Comparison of ENCODE assay signal across 8 cellular contexts in genomic region chr7:105098863-105099515, GRCh38.
DNase-seq lines count a peak whose midpoint lies in the region; ATAC-seq and TF ChIP-seq lines count a peak whose summit lies in the region.

No MANE protein-coding gene starts in this region.

- H3K27ac ChIP-seq in osteoblast (ENCODE audit: low read depth, low read length): no peak overlapping the region

- H3K4me3 ChIP-seq in epithelial cell of esophagus (ENCODE audit: low read length): no peak overlapping the region
- H3K4me3 ChIP-seq in osteoblast (ENCODE audit: insufficient read depth, low read length): no peak overlapping the region

- H3K4me2 ChIP-seq in osteoblast (ENCODE audit: insufficient read depth, low read length): no peak overlapping the region

- peaks cover 57% of the 10 kb centered on the region for H3K36me3 ChIP-seq in osteoblast (ENCODE audit: insufficient read depth, low read length)

- TF ChIP-seq CTCF in GM13976 (IDR thresholded peaks at IDR 0.05; ENCODE audit: borderline replicate concordance, control extremely low read depth, extremely low read depth, insufficient read depth, missing control alignments): no peak
- TF ChIP-seq CTCF in epithelial cell of esophagus (IDR thresholded peaks at IDR 0.05; ENCODE audit: insufficient read depth, low read depth, low read length, missing control alignments): no peak
- no peak for TF ChIP-seq CTCF in osteoblast (IDR thresholded peaks at IDR 0.05; ENCODE audit: extremely low read depth, low read depth, low read length)

- peak; percentile 67 for ATAC-seq in GM21381 (IDR thresholded peaks at IDR 0.05; ENCODE audit: unreplicated experiment)
- ATAC-seq in HG03521 (IDR thresholded peaks at IDR 0.05; ENCODE audit: unreplicated experiment): peak; percentile 57

- H2AFZ ChIP-seq in osteoblast (ENCODE audit: low read length): no peak overlapping the region

- peaks cover 48% of the 10 kb centered on the region for H3K79me2 ChIP-seq in osteoblast (ENCODE audit: insufficient read depth, low read length)

- H4K20me1 ChIP-seq in osteoblast (ENCODE audit: insufficient read depth, low read length): no peaks in the 10 kb centered on the region

- no peaks in the 10 kb centered on the region for H3K27me3 ChIP-seq in osteoblast (ENCODE audit: insufficient read depth, low read length)

- H3K9me3 ChIP-seq in osteoblast (ENCODE audit: low read depth, low read length): no peaks in the 10 kb centered on the region

- peaks cover 25% of the 10 kb centered on the region for H3K4me1 ChIP-seq in osteoblast (ENCODE audit: insufficient read depth, low read length)

- peak; percentile 32 for DNase-seq in GM13976 (ENCODE audit: low spot score)
- DNase-seq in epithelial cell of esophagus (ENCODE audit: low read depth): peak; percentile 76
- no peak for DNase-seq in islet precursor cell
- DNase-seq in osteoblast (ENCODE audit: insufficient read length, low spot score, missing footprints): no peak
- no peak for DNase-seq in LoVo (ENCODE audit: low spot score)
- no peak for DNase-seq in NCI-H1048 (lab: John Stamatoyannopoulos, UW)

- in situ Hi-C loops in GM13976 (cut with MboI; ENCODE audit: low sequenced_read_pairs, unreplicated experiment): no loop called here

Comparison
In these comparisons a context has a peak if more than half of its experiments do, and no peak if none do; other contexts are left out.
1. DNase-seq: peak in GM13976 (single experiment) and epithelial cell of esophagus (single experiment); none in islet precursor cell (single experiment), osteoblast (single experiment), LoVo (single experiment) and NCI-H1048 (single experiment).